Comparison of ENCODE assay signal across 6 cellular contexts in genomic region chr16:30064746-30065111, GRCh38. TPM values are rescaled to one million over a fixed set of nuclear protein-coding genes. Genes with fewer than 3 reads are reported as not detected.
DNase-seq lines count a peak whose midpoint lies in the region; ATAC-seq lines count a peak whose summit lies in the region.

No MANE protein-coding gene starts in this region.

- peak overlapping the region; percentile 77 to 97 for H3K4me3 ChIP-seq in muscle layer of duodenum (ENCODE audit: low read depth in 1 of 2, low read length in 2 of 2)

- peak overlapping the region; percentile 99 for H3K27ac ChIP-seq in angular gyrus (ENCODE audit: low read depth, low read length)
- H3K27ac ChIP-seq in muscle layer of duodenum (ENCODE audit: low read length), result peak overlapping the region; percentile 98

- no peak for DNase-seq in NCI-H1105 treated with DMSO at 0.1 percent for 48 hours (lab: John Stamatoyannopoulos, UW)
- no peak for DNase-seq in ureter (ENCODE audit: low spot score)

- no peaks in the 10 kb centered on the region for H3K9me3 ChIP-seq in muscle layer of duodenum (ENCODE audit: control insufficient read depth in 1 of 2, low read length in 2 of 2)

- peaks cover 23 to 29% of the 10 kb centered on the region in 2 donors for H3K36me3 ChIP-seq in muscle layer of duodenum (ENCODE audit: control insufficient read depth in 1 of 2, insufficient read depth in 2 of 2, low read length in 2 of 2)

- ATAC-seq in GM19395 (IDR thresholded peaks at IDR 0.05; ENCODE audit: unreplicated experiment) (peak; percentile 3), HG02642 (IDR thresholded peaks at IDR 0.05; ENCODE audit: poor library complexity, unreplicated experiment) (no peak)

- H3K4me1 ChIP-seq in muscle layer of duodenum (ENCODE audit: control insufficient read depth in 1 of 2, insufficient read depth in 2 of 2, low read length in 2 of 2), result peaks cover 21 to 43% of the 10 kb centered on the region in 2 donors

- no peaks in the 10 kb centered on the region for H3K27me3 ChIP-seq in muscle layer of duodenum (ENCODE audit: low read depth, low read length)

RNA-seq across cellular contexts. Expression of gene ALDOA, which starts 0.8 kb away (rescaled TPM):
- total RNA-seq in ureter, result 1,279 TPM

RNA-seq across cellular contexts. Expression of gene PPP4C, which starts 11.1 kb away (rescaled TPM):
- total RNA-seq in ureter, result 88.9 TPM

RNA-seq across cellular contexts. Expression of gene TBX6, which starts 27.0 kb away (rescaled TPM):
- total RNA-seq in ureter, result 8.9 TPM

RNA-seq across cellular contexts. Expression of gene YPEL3, which starts 31.3 kb away (rescaled TPM):
- 31.0 TPM for total RNA-seq in ureter

RNA-seq across cellular contexts. Expression of gene TLCD3B, which starts 33.7 kb away (rescaled TPM):
- total RNA-seq in ureter, result not detected
